In the genomic region with DNA sequence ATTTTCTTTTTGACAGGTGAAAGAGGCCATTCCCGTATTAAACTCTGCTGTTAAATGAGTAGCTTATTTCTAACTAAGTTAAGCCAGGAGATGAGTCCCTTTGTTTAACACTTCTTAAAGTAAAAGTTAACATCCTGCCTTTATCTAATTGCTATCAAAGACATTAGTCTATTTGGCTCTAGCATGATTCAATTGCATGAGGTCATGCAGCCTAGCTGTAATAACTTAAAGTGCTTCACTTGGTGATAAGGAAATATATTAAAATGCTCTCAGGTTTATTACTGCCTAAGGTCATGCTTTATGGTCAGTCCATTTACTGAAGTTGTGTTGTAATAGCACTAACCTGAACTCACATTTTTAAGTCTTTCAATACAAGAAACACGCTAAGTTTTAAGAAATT, we compare ENCODE assay signal across 17 cellular contexts.
"Had no signal": no experiment of that assay in that cellular context is flagged by ENCODE, and none has a peak within 500 bp of the region (broad histone marks: within the 10 kb centered on the region; RNA-seq: fewer than 3 reads in every experiment).

No MANE protein-coding gene starts in this region.

- DNase-seq: activated CD4-positive, alpha-beta T cell treated with anti-CD3 and anti-CD28 coated beads, Interleukin-2, amount 10 ng/mL, durations not matched to agents 7 days and 5 days; activated CD4-positive, CD25-positive, alpha-beta regulatory T cell; activated naive CD4-positive, alpha-beta T cell treated with anti-CD3 and anti-CD28 coated beads, Interleukin-2, amount 50 U/mL, for 16 hours; amniotic stem cell; cerebellar nuclear complex; esophagus squamous epithelium; foreskin melanocyte; lower lobe of right lung; naive B cell; posterior cingulate gyrus; stomach; T-helper 17 cell had no signal

- H3K4me3 ChIP-seq: esophagus squamous epithelium, hepatocyte, lower lobe of right lung, right atrium auricular region, skin epidermis, stomach, thoracic aorta had no signal

- H3K4me1 ChIP-seq: esophagus squamous epithelium, lower lobe of right lung, right atrium auricular region, stomach had no signal

- H3K9me3 ChIP-seq: esophagus squamous epithelium, lower lobe of right lung, neutrophil, right atrium auricular region, stomach, thoracic aorta had no signal

- H3K36me3 ChIP-seq: esophagus squamous epithelium, lower lobe of right lung, neutrophil, right atrium auricular region, stomach, thoracic aorta had no signal

- H3K27ac ChIP-seq: esophagus squamous epithelium, hepatocyte, lower lobe of right lung, neutrophil, right atrium auricular region, skin epidermis, stomach, thoracic aorta had no signal

- ATAC-seq: lower lobe of right lung, T-helper 17 cell had no signal

- H3K27me3 ChIP-seq: esophagus squamous epithelium, hepatocyte, neutrophil, right atrium auricular region, stomach had no signal
